ENCODE assay signal across 2 cellular contexts in the genomic region with DNA sequence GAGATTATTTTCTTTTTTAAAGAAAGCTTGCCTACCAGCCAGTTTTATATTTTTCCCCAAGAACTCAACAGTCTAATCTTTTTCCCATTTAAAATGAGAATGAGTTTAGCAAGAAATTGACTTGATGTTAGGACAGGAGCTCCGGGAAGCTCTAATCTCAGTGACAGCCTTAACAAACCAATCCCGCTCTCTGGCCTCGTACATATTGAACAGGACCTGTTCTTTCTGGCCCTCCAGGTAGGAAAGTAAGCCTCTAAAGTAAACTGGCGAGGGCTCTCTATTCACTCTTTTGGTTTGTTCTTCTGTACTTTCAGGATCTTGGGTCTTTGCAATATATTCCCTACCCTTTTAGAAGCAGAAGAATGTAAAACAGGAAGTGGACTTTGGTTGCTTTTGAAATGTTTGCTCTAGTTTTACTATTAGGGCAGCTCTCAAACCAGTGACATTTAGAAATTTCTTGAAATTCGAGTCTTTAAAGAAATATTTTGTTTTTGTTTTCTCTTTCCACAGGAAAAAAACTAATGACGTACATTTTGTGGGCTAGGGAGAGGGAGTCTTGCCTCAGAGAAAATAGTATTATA.
A peak's percentile ranks its signal among the peaks of the same experiment; 100 is the strongest.
TF ChIP-seq lines count a peak whose summit lies in the region.

No MANE protein-coding gene starts in this region.

TF ChIP-seq in H1, 55 proteins besides CTCF, POLR2A, EP300 and RAD21:
- no peak for TF ChIP-seq SRF (IDR thresholded peaks at IDR 0.05; ENCODE audit: low read depth, low read length)
- no peak for TF ChIP-seq SP2 (IDR thresholded peaks at IDR 0.05; ENCODE audit: low read length)
- TF ChIP-seq, protein P1, sequence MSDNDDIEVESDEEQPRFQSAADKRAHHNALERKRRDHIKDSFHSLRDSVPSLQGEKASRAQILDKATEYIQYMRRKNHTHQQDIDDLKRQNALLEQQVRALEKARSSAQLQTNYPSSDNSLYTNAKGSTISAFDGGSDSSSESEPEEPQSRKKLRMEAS (IDR thresholded peaks at IDR 0.05), result no peak
- no peak for TF ChIP-seq CREB1 (IDR thresholded peaks at IDR 0.05)
- TF ChIP-seq HDAC2 (IDR thresholded peaks at IDR 0.05; ENCODE audit: borderline replicate concordance in 1 of 2, low read depth in 2 of 2, low read length in 2 of 2), result no peak
- TF ChIP-seq TAF1 (IDR thresholded peaks at IDR 0.05; ENCODE audit: low read depth, low read length), result no peak
- no peak for TF ChIP-seq RXRA (IDR thresholded peaks at IDR 0.05; ENCODE audit: insufficient read depth, low read depth, low read length)
- TF ChIP-seq CEBPB (IDR thresholded peaks at IDR 0.05; ENCODE audit: low read depth, low read length), result no peak

TF ChIP-seq in HepG2, 621 proteins besides CTCF, POLR2A, EP300 and RAD21 (continues in another document):
- no peak for TF ChIP-seq ZNF44 (CRISPR knock-in tag; IDR thresholded peaks at IDR 0.05)
- no peak for TF ChIP-seq ZNF720 (CRISPR knock-in tag; IDR thresholded peaks at IDR 0.05)
- no peak for TF ChIP-seq MBNL3 (CRISPR knock-in tag; conservative IDR thresholded peaks at IDR 0.05)
- TF ChIP-seq, protein P2, sequence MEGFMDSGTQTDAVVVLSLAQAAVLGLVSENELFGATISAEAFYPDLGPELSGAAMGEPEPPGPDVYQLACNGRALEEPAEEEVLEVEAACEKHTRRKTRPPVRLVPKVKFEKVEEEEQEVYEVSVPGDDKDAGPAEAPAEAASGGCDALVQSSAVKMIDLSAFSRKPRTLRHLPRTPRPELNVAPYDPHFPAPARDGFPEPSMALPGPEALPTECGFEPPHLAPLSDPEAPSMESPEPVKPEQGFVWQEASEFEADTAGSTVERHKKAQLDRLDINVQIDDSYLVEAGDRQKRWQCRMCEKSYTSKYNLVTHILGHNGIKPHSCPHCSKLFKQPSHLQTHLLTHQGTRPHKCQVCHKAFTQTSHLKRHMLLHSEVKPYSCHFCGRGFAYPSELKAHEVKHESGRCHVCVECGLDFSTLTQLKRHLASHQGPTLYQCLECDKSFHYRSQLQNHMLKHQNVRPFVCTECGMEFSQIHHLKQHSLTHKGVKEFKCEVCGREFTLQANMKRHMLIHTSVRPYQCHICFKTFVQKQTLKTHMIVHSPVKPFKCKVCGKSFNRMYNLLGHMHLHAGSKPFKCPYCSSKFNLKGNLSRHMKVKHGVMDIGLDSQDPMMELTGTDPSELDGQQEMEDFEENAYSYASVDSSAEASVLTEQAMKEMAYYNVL (CRISPR knock-in tag; IDR thresholded peaks at IDR 0.05; ENCODE audit: borderline replicate concordance), result no peak
- no peak for TF ChIP-seq BRCA1 (CRISPR knock-in tag; IDR thresholded peaks at IDR 0.05)
- TF ChIP-seq, protein P3, sequence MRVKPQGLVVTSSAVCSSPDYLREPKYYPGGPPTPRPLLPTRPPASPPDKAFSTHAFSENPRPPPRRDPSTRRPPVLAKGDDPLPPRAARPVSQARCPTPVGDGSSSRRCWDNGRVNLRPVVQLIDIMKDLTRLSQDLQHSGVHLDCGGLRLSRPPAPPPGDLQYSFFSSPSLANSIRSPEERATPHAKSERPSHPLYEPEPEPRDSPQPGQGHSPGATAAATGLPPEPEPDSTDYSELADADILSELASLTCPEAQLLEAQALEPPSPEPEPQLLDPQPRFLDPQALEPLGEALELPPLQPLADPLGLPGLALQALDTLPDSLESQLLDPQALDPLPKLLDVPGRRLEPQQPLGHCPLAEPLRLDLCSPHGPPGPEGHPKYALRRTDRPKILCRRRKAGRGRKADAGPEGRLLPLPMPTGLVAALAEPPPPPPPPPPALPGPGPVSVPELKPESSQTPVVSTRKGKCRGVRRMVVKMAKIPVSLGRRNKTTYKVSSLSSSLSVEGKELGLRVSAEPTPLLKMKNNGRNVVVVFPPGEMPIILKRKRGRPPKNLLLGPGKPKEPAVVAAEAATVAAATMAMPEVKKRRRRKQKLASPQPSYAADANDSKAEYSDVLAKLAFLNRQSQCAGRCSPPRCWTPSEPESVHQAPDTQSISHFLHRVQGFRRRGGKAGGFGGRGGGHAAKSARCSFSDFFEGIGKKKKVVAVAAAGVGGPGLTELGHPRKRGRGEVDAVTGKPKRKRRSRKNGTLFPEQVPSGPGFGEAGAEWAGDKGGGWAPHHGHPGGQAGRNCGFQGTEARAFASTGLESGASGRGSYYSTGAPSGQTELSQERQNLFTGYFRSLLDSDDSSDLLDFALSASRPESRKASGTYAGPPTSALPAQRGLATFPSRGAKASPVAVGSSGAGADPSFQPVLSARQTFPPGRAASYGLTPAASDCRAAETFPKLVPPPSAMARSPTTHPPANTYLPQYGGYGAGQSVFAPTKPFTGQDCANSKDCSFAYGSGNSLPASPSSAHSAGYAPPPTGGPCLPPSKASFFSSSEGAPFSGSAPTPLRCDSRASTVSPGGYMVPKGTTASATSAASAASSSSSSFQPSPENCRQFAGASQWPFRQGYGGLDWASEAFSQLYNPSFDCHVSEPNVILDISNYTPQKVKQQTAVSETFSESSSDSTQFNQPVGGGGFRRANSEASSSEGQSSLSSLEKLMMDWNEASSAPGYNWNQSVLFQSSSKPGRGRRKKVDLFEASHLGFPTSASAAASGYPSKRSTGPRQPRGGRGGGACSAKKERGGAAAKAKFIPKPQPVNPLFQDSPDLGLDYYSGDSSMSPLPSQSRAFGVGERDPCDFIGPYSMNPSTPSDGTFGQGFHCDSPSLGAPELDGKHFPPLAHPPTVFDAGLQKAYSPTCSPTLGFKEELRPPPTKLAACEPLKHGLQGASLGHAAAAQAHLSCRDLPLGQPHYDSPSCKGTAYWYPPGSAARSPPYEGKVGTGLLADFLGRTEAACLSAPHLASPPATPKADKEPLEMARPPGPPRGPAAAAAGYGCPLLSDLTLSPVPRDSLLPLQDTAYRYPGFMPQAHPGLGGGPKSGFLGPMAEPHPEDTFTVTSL (CRISPR knock-in tag; IDR thresholded peaks at IDR 0.05; ENCODE audit: borderline replicate concordance), result peak; percentile 66; the same call in 1 of the 2 replicates
- TF ChIP-seq BORCS8-MEF2B (CRISPR knock-in tag; IDR thresholded peaks at IDR 0.05), result no peak
- TF ChIP-seq MLLT10 (CRISPR knock-in tag; IDR thresholded peaks at IDR 0.05), result no peak
- TF ChIP-seq, protein P4, sequence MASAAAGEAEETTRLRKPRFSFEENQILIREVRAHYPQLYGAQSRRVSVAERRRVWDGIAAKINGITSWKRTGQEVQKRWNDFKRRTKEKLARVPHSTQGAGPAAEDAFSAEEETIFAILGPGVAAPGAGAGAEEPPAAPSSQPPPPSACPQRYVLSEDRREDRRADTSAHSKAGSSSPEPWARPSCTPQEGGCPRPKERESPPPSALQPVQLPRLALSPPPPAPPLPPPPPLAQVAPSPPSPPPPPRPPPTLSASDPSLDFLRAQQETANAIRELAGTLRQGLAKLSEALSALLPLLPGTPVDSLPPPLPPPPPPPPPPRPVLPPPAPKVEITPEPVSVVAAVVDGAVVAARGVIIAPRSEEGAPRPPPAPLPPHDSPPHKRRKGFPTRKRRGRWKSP (CRISPR knock-in tag; IDR thresholded peaks at IDR 0.05), result no peak
- peak; percentile 45; the same call in 1 of the 2 replicates for TF ChIP-seq ELF1 (CRISPR knock-in tag; IDR thresholded peaks at IDR 0.05)
- no peak for TF ChIP-seq SOX5 (CRISPR knock-in tag; IDR thresholded peaks at IDR 0.05; ENCODE audit: borderline replicate concordance)
- TF ChIP-seq MXI1 (IDR thresholded peaks at IDR 0.05; ENCODE audit: borderline replicate concordance, low read depth, low read length), result no peak
- TF ChIP-seq, protein P5, sequence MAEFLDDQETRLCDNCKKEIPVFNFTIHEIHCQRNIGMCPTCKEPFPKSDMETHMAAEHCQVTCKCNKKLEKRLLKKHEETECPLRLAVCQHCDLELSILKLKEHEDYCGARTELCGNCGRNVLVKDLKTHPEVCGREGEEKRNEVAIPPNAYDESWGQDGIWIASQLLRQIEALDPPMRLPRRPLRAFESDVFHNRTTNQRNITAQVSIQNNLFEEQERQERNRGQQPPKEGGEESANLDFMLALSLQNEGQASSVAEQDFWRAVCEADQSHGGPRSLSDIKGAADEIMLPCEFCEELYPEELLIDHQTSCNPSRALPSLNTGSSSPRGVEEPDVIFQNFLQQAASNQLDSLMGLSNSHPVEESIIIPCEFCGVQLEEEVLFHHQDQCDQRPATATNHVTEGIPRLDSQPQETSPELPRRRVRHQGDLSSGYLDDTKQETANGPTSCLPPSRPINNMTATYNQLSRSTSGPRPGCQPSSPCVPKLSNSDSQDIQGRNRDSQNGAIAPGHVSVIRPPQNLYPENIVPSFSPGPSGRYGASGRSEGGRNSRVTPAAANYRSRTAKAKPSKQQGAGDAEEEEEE (CRISPR knock-in tag; IDR thresholded peaks at IDR 0.05; ENCODE audit: borderline replicate concordance), result no peak
- TF ChIP-seq, protein P6, sequence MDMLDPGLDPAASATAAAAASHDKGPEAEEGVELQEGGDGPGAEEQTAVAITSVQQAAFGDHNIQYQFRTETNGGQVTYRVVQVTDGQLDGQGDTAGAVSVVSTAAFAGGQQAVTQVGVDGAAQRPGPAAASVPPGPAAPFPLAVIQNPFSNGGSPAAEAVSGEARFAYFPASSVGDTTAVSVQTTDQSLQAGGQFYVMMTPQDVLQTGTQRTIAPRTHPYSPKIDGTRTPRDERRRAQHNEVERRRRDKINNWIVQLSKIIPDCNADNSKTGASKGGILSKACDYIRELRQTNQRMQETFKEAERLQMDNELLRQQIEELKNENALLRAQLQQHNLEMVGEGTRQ (IDR thresholded peaks at IDR 0.05; ENCODE audit: low read depth, low read length), result no peak
- TF ChIP-seq, protein P6 (CRISPR knock-in tag; IDR thresholded peaks at IDR 0.05; ENCODE audit: borderline replicate concordance), result no peak
- TF ChIP-seq NR2F6 (IDR thresholded peaks at IDR 0.05), result no peak
- TF ChIP-seq NR2F6 (CRISPR knock-in tag; IDR thresholded peaks at IDR 0.05), result no peak
- TF ChIP-seq MEIS2 (CRISPR knock-in tag; IDR thresholded peaks at IDR 0.05), result no peak
- TF ChIP-seq, protein P7, sequence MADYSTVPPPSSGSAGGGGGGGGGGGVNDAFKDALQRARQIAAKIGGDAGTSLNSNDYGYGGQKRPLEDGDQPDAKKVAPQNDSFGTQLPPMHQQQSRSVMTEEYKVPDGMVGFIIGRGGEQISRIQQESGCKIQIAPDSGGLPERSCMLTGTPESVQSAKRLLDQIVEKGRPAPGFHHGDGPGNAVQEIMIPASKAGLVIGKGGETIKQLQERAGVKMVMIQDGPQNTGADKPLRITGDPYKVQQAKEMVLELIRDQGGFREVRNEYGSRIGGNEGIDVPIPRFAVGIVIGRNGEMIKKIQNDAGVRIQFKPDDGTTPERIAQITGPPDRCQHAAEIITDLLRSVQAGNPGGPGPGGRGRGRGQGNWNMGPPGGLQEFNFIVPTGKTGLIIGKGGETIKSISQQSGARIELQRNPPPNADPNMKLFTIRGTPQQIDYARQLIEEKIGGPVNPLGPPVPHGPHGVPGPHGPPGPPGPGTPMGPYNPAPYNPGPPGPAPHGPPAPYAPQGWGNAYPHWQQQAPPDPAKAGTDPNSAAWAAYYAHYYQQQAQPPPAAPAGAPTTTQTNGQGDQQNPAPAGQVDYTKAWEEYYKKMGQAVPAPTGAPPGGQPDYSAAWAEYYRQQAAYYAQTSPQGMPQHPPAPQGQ (CRISPR knock-in tag; IDR thresholded peaks at IDR 0.05; ENCODE audit: borderline replicate concordance), result no peak
- TF ChIP-seq FOXJ3 (CRISPR knock-in tag; IDR thresholded peaks at IDR 0.05; ENCODE audit: borderline replicate concordance), result no peak
- TF ChIP-seq, protein P8, sequence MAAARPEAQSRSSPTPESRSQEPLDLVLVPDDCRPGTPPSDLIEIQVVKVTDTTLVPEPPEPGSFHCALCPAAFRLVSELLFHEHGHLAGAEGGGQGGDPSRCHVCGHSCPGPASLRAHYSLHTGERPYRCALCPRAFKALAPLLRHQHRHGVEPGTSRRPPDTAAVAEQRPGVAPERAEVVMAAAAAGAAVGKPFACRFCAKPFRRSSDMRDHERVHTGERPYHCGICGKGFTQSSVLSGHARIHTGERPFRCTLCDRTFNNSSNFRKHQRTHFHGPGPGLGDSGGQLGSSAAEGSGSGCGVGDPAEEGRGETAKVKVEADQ (CRISPR knock-in tag; IDR thresholded peaks at IDR 0.05; ENCODE audit: borderline replicate concordance), result no peak
- no peak for TF ChIP-seq ATAD3A (CRISPR knock-in tag; IDR thresholded peaks at IDR 0.05)
- TF ChIP-seq, protein P9, sequence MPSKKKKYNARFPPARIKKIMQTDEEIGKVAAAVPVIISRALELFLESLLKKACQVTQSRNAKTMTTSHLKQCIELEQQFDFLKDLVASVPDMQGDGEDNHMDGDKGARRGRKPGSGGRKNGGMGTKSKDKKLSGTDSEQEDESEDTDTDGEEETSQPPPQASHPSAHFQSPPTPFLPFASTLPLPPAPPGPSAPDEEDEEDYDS (CRISPR knock-in tag; IDR thresholded peaks at IDR 0.05), result no peak
- no peak for TF ChIP-seq ERF (CRISPR knock-in tag; IDR thresholded peaks at IDR 0.05)
- TF ChIP-seq KAT2B (IDR thresholded peaks at IDR 0.05; ENCODE audit: borderline replicate concordance, low read depth, low read length), result no peak
- no peak for TF ChIP-seq GATA4 (IDR thresholded peaks at IDR 0.05; ENCODE audit: borderline replicate concordance, low read depth)
- TF ChIP-seq SRSF1 (optimal IDR thresholded peaks at IDR 0.05; ENCODE audit: low read depth, low read length), result no peak
- TF ChIP-seq PHF8 (CRISPR knock-in tag; IDR thresholded peaks at IDR 0.05), result no peak
- no peak for TF ChIP-seq ZNF766 (CRISPR knock-in tag; IDR thresholded peaks at IDR 0.05; ENCODE audit: borderline replicate concordance)
- no peak for TF ChIP-seq THYN1 (CRISPR knock-in tag; IDR thresholded peaks at IDR 0.05; ENCODE audit: borderline replicate concordance, low read depth)
- TF ChIP-seq, protein P10, sequence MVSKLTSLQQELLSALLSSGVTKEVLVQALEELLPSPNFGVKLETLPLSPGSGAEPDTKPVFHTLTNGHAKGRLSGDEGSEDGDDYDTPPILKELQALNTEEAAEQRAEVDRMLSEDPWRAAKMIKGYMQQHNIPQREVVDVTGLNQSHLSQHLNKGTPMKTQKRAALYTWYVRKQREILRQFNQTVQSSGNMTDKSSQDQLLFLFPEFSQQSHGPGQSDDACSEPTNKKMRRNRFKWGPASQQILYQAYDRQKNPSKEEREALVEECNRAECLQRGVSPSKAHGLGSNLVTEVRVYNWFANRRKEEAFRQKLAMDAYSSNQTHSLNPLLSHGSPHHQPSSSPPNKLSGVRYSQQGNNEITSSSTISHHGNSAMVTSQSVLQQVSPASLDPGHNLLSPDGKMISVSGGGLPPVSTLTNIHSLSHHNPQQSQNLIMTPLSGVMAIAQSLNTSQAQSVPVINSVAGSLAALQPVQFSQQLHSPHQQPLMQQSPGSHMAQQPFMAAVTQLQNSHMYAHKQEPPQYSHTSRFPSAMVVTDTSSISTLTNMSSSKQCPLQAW (CRISPR knock-in tag; IDR thresholded peaks at IDR 0.05), result no peak
- no peak for TF ChIP-seq ARNTL (CRISPR knock-in tag; IDR thresholded peaks at IDR 0.05)
- TF ChIP-seq, protein P11, sequence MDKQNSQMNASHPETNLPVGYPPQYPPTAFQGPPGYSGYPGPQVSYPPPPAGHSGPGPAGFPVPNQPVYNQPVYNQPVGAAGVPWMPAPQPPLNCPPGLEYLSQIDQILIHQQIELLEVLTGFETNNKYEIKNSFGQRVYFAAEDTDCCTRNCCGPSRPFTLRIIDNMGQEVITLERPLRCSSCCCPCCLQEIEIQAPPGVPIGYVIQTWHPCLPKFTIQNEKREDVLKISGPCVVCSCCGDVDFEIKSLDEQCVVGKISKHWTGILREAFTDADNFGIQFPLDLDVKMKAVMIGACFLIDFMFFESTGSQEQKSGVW (CRISPR knock-in tag; IDR thresholded peaks at IDR 0.05; ENCODE audit: borderline replicate concordance), result no peak
- TF ChIP-seq PHF20 (CRISPR knock-in tag; IDR thresholded peaks at IDR 0.05), result no peak
- TF ChIP-seq ZNF572 (CRISPR knock-in tag; IDR thresholded peaks at IDR 0.05), result no peak
- TF ChIP-seq ATRX (CRISPR knock-in tag; IDR thresholded peaks at IDR 0.05; ENCODE audit: borderline replicate concordance), result no peak
- TF ChIP-seq JUND (CRISPR knock-in tag; IDR thresholded peaks at IDR 0.05), result no peak
